ENCODE assay signal across 8 cellular contexts in genomic region chr7:104982773-104983619, GRCh38. TPM values are rescaled to one million over a fixed set of nuclear protein-coding genes. Genes with fewer than 3 reads are reported as not detected.
DNase-seq lines count a peak whose midpoint lies in the region; TF ChIP-seq lines count a peak whose summit lies in the region.

No MANE protein-coding gene starts in this region.

- H4K20me1 ChIP-seq in osteoblast (ENCODE audit: insufficient read depth, low read length): peaks cover 18% of the 10 kb centered on the region

- H3K4me3 ChIP-seq in Peyer's patch (peak overlapping the region; percentile 61 to 71 (median 68)), osteoblast (ENCODE audit: insufficient read depth, low read length) (peak overlapping the region; percentile 74)

- TF ChIP-seq CTCF in Peyer's patch (IDR thresholded peaks at IDR 0.05): no peak
- no peak for TF ChIP-seq CTCF in endothelial cell (IDR thresholded peaks at IDR 0.05; ENCODE audit: unreplicated experiment)
- no peak for TF ChIP-seq CTCF in osteoblast (IDR thresholded peaks at IDR 0.05; ENCODE audit: extremely low read depth, low read depth, low read length)

- H3K36me3 Mint-ChIP-seq in activated naive CD4-positive, alpha-beta T cell treated with anti-CD3 and anti-CD28 coated beads, Interleukin-2, amount 10 ng/mL, durations not matched to agents 7 days and 5 days: peaks cover 12% of the 10 kb centered on the region
- no peaks in the 10 kb centered on the region for H3K36me3 Mint-ChIP-seq in endothelial cell (ENCODE audit: low read depth, unreplicated experiment)

- H3K9me3 ChIP-seq in Peyer's patch: no peaks in the 10 kb centered on the region
- no peaks in the 10 kb centered on the region for H3K9me3 ChIP-seq in osteoblast (ENCODE audit: low read depth, low read length)

- H3K27ac Mint-ChIP-seq in activated naive CD4-positive, alpha-beta T cell treated with anti-CD3 and anti-CD28 coated beads, Interleukin-2, amount 10 ng/mL, durations not matched to agents 7 days and 5 days: peak overlapping the region; percentile 99
- H3K27ac Mint-ChIP-seq in endothelial cell (ENCODE audit: unreplicated experiment): peak overlapping the region; percentile 100

- CTCF ChIA-PET in activated naive CD4-positive, alpha-beta T cell treated with anti-CD3 and anti-CD28 coated beads, Interleukin-2, amount 10 ng/mL, durations not matched to agents 7 days and 5 days (lab: Charles Lee): interaction anchor here (0.6 to 9.6 kb wide), 18 partner anchors 19 to 603 kb away, joined by 3 to 154 read pairs (median 4); partner anchors contain the start of gene KMT2E

- H3K27ac ChIP-seq in Peyer's patch (peak overlapping the region; percentile 94 to 99 (median 98)), osteoblast (ENCODE audit: low read depth, low read length) (peak overlapping the region; percentile 100)

- H3K36me3 ChIP-seq in Peyer's patch: no peaks in the 10 kb centered on the region
- H3K36me3 ChIP-seq in osteoblast (ENCODE audit: insufficient read depth, low read length): peaks cover 5% of the 10 kb centered on the region

- TF ChIP-seq POLR2A in Peyer's patch (IDR thresholded peaks at IDR 0.05): no peak

- H3K4me2 ChIP-seq in osteoblast (ENCODE audit: insufficient read depth, low read length): peak overlapping the region; percentile 83

- no peaks in the 10 kb centered on the region for H3K27me3 Mint-ChIP-seq in activated naive CD4-positive, alpha-beta T cell treated with anti-CD3 and anti-CD28 coated beads, Interleukin-2, amount 10 ng/mL, durations not matched to agents 7 days and 5 days
- H3K27me3 Mint-ChIP-seq in endothelial cell (ENCODE audit: unreplicated experiment): peaks cover 7% of the 10 kb centered on the region

- H3K4me1 ChIP-seq in Peyer's patch: peaks cover 0 to 69% (median 9%) of the 10 kb centered on the region in 4 donors
- peaks cover 80% of the 10 kb centered on the region for H3K4me1 ChIP-seq in osteoblast (ENCODE audit: insufficient read depth, low read length)

- no peaks in the 10 kb centered on the region for H3K27me3 ChIP-seq in Peyer's patch
- H3K27me3 ChIP-seq in osteoblast (ENCODE audit: insufficient read depth, low read length): no peaks in the 10 kb centered on the region

- no peaks in the 10 kb centered on the region for H3K9me3 Mint-ChIP-seq in activated naive CD4-positive, alpha-beta T cell treated with anti-CD3 and anti-CD28 coated beads, Interleukin-2, amount 10 ng/mL, durations not matched to agents 7 days and 5 days
- H3K9me3 Mint-ChIP-seq in endothelial cell (ENCODE audit: unreplicated experiment): no peaks in the 10 kb centered on the region

- no peak for DNase-seq in activated naive CD4-positive, alpha-beta T cell treated with anti-CD3 and anti-CD28 coated beads, Interleukin-2, amount 10 ng/mL, durations not matched to agents 7 days and 5 days
- DNase-seq in activated naive CD4-positive, alpha-beta T cell treated with anti-CD3 and anti-CD28 coated beads, Interleukin-2, amount 50 U/mL, for 16 hours: no peak
- DNase-seq in Peyer's patch: no peak
- DNase-seq in endothelial cell (ENCODE audit: low spot score): no peak
- DNase-seq in osteoblast (ENCODE audit: insufficient read length, low spot score, missing footprints): no peak
- no peak for DNase-seq in GF-D8 (lab: John Stamatoyannopoulos, UW)
- no peak for DNase-seq in activated CD8-positive, alpha-beta memory T cell treated with anti-CD3 and anti-CD28 coated beads, Interleukin-2, amount 50 U/mL, for 4 hours
- no peak for DNase-seq in CD1c-positive myeloid dendritic cell (ENCODE audit: extremely low spot score)

- peaks cover 49% of the 10 kb centered on the region for H3K79me2 ChIP-seq in osteoblast (ENCODE audit: insufficient read depth, low read length)

- peak overlapping the region; percentile 47 for H2AFZ ChIP-seq in osteoblast (ENCODE audit: low read length)

- peak overlapping the region; percentile 97 for H3K4me3 Mint-ChIP-seq in activated naive CD4-positive, alpha-beta T cell treated with anti-CD3 and anti-CD28 coated beads, Interleukin-2, amount 10 ng/mL, durations not matched to agents 7 days and 5 days
- peak overlapping the region; percentile 98 for H3K4me3 Mint-ChIP-seq in endothelial cell (ENCODE audit: unreplicated experiment)

- H3K4me1 Mint-ChIP-seq in activated naive CD4-positive, alpha-beta T cell treated with anti-CD3 and anti-CD28 coated beads, Interleukin-2, amount 10 ng/mL, durations not matched to agents 7 days and 5 days: peaks cover 62% of the 10 kb centered on the region
- H3K4me1 Mint-ChIP-seq in endothelial cell (ENCODE audit: unreplicated experiment): peaks cover 51% of the 10 kb centered on the region

RNA-seq across cellular contexts. Expression of gene KMT2E, which starts 31.0 kb away (rescaled TPM):
- total RNA-seq in Peyer's patch (100 to 1,000 TPM in 3 of 4 donors, 10 to 100 TPM in 1; 88.6 to 170 (median 130) TPM), endothelial cell (ENCODE audit: unreplicated experiment) (71.0 TPM), osteoblast (108 and 124 TPM in 2 replicates)
